Comparison of ENCODE assay signal across 12 cellular contexts in the genomic region with DNA sequence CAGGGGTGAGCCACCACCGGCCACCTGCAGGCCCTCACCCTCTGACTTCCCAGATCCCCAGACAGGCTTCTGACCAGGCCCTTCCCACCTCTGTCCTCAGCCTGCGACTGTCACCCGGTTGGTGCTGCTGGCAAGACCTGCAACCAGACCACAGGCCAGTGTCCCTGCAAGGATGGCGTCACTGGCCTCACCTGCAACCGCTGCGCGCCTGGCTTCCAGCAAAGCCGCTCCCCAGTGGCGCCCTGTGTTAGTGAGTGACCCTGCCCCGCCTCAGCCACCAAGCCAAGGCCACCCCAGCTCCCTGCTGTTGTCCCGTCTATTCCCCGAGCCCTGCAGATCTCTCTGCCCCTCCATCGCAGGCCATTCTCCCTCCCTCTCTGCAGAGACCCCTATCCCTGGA. TPM values are rescaled to one million over a fixed set of nuclear protein-coding genes. Genes with fewer than 3 reads are reported as not detected.
DNase-seq lines count a peak whose midpoint lies in the region; ATAC-seq, FAIRE-seq and TF ChIP-seq lines count a peak whose summit lies in the region.
"Had no signal": no experiment of that assay in that cellular context is flagged by ENCODE, and none has a peak within 500 bp of the region (broad histone marks: within the 10 kb centered on the region; RNA-seq: fewer than 3 reads in every experiment).

No MANE protein-coding gene starts in this region.

- H3K4me1 Mint-ChIP-seq in activated CD4-positive, alpha-beta T cell treated with anti-CD3 and anti-CD28 coated beads for 36 hours: peaks cover 6% of the 10 kb centered on the region
- H3K4me1 Mint-ChIP-seq in astrocyte (ENCODE audit: low read depth, unreplicated experiment): peaks cover 6% of the 10 kb centered on the region

- H3K79me2 ChIP-seq in Karpas-422 (ENCODE audit: low read length) (peaks cover 34% of the 10 kb centered on the region), astrocyte (ENCODE audit: insufficient read depth, low read length) (peaks cover 15% of the 10 kb centered on the region)

- H2BK15ac ChIP-seq in neuronal stem cell (ENCODE audit: low read length): no peak overlapping the region

- H3K4me1 ChIP-seq in Karpas-422 (ENCODE audit: low read length) (peaks cover 78% of the 10 kb centered on the region), astrocyte (ENCODE audit: insufficient read depth, low read length) (peaks cover 23% of the 10 kb centered on the region), neuronal stem cell (ENCODE audit: control insufficient read depth in 2 of 2, insufficient read depth in 1 of 2, low read depth in 1 of 2, low read length in 2 of 2) (peaks cover 35 to 40% of the 10 kb centered on the region in 2 donors)

- H3K9me2 ChIP-seq in Karpas-422 (replicated peaks; ENCODE audit: insufficient read depth, low read length): no peaks in the 10 kb centered on the region

- CTCF ChIA-PET in activated CD4-positive, alpha-beta T cell treated with anti-CD3 and anti-CD28 coated beads for 36 hours (lab: Charles Lee): no interaction called here

- H2BK5ac ChIP-seq in neuronal stem cell (ENCODE audit: low read length): no peak overlapping the region

- ATAC-seq in activated CD4-positive, alpha-beta T cell treated with anti-CD3 and anti-CD28 coated beads for 36 hours: no peak
- ATAC-seq in HG02973 (IDR thresholded peaks at IDR 0.05; ENCODE audit: unreplicated experiment) (no peak), GM21423 (IDR thresholded peaks at IDR 0.05; ENCODE audit: unreplicated experiment) (no peak)

- DNase-seq in activated CD4-positive, alpha-beta T cell treated with anti-CD3 and anti-CD28 coated beads for 36 hours: no peak
- DNase-seq in activated CD4-positive, alpha-beta T cell treated with anti-CD3 and anti-CD28 coated beads for 4 hours: no peak
- no peak for DNase-seq in Karpas-422
- no peak for DNase-seq in astrocyte (ENCODE audit: low read depth)
- DNase-seq in neuronal stem cell (ENCODE audit: low spot score): no peak
- no peak for DNase-seq in NCI-H1105 (lab: John Stamatoyannopoulos, UW)
- DNase-seq: NCI-H524 treated with DMSO at 0.1 percent for 48 hours had no signal

- peak overlapping the region; percentile 25 for H3K14ac ChIP-seq in neuronal stem cell (ENCODE audit: low read length)

- peak overlapping the region; percentile 100 for H2AK5ac ChIP-seq in neuronal stem cell (ENCODE audit: low read depth, low read length)

- peak overlapping the region; percentile 65 for H3K4me3 Mint-ChIP-seq in activated CD4-positive, alpha-beta T cell treated with anti-CD3 and anti-CD28 coated beads for 36 hours
- H3K4me3 Mint-ChIP-seq in astrocyte (ENCODE audit: unreplicated experiment): peak overlapping the region; percentile 77

- peak overlapping the region; percentile 96 for H2BK120ac ChIP-seq in neuronal stem cell (ENCODE audit: low read depth, low read length)

- H3K27ac Mint-ChIP-seq in activated CD4-positive, alpha-beta T cell treated with anti-CD3 and anti-CD28 coated beads for 36 hours: no peak overlapping the region
- peak overlapping the region; percentile 26 for H3K27ac Mint-ChIP-seq in astrocyte (ENCODE audit: unreplicated experiment)

- peak overlapping the region; percentile 49 for H3K18ac ChIP-seq in neuronal stem cell (ENCODE audit: low read length)

- H3K9me3 Mint-ChIP-seq in activated CD4-positive, alpha-beta T cell treated with anti-CD3 and anti-CD28 coated beads for 36 hours (ENCODE audit: low read depth): no peaks in the 10 kb centered on the region
- no peaks in the 10 kb centered on the region for H3K9me3 Mint-ChIP-seq in astrocyte (ENCODE audit: unreplicated experiment)

- H3K79me1 ChIP-seq in neuronal stem cell (ENCODE audit: low read depth, low read length): peaks cover 9% of the 10 kb centered on the region

- peaks cover 30% of the 10 kb centered on the region for H4K20me1 ChIP-seq in Karpas-422 (ENCODE audit: insufficient read depth, low read depth, low read length)
- H4K20me1 ChIP-seq in astrocyte (ENCODE audit: insufficient read depth, low read length): peaks cover 41% of the 10 kb centered on the region

- intact Hi-C loops in activated CD4-positive, alpha-beta T cell treated with anti-CD3 and anti-CD28 coated beads for 36 hours (cut with DNase I, micrococcal nuclease): loop anchor here (5.0 kb wide), 3 partner anchors 59 to 266 kb away; partner anchors contain the start of genes CEMP1 (in 1 of the 2), MLST8 (in 1 of the 2) and RNPS1 (in 1 of the 2)

- peak overlapping the region; percentile 93 for H3K23ac ChIP-seq in neuronal stem cell (ENCODE audit: low read depth, low read length, poor library complexity)

- H2BK12ac ChIP-seq in neuronal stem cell (ENCODE audit: low read length): no peak overlapping the region

- no peak for TF ChIP-seq CTCF in astrocyte (IDR thresholded peaks at IDR 0.05; ENCODE audit: insufficient read depth, low read depth, low read length)

- H4K91ac ChIP-seq in neuronal stem cell (ENCODE audit: low read depth, low read length, poor library complexity): no peak overlapping the region

- FAIRE-seq in astrocyte (lab: Jason Lieb, UNC): no peak

- H3K9me3 ChIP-seq in Karpas-422 (ENCODE audit: low read length): no peaks in the 10 kb centered on the region
- no peaks in the 10 kb centered on the region for H3K9me3 ChIP-seq in astrocyte (ENCODE audit: insufficient read depth, low read depth, low read length)
- no peaks in the 10 kb centered on the region for H3K9me3 ChIP-seq in neuronal stem cell (replicated peaks in 1 of 2; ENCODE audit: control insufficient read depth in 2 of 2, insufficient read depth in 1 of 2, low read depth in 1 of 2, low read length in 2 of 2)
- H3K9me3 ChIP-seq: esophagus muscularis mucosa had no signal

- H4K8ac ChIP-seq in neuronal stem cell (ENCODE audit: low read depth, low read length): no peak overlapping the region

- H3K9ac ChIP-seq in Karpas-422 (ENCODE audit: low read length) (peak overlapping the region; percentile 100), astrocyte (ENCODE audit: low read length) (no peak overlapping the region), neuronal stem cell (ENCODE audit: low read depth, low read length, poor library complexity) (peak overlapping the region; percentile 99)

- H2AFZ ChIP-seq in Karpas-422 (ENCODE audit: low read length) (no peak overlapping the region), astrocyte (ENCODE audit: low read depth, low read length) (no peak overlapping the region), neuronal stem cell (ENCODE audit: low read length) (no peak overlapping the region)

- WGBS in neuronal stem cell (ENCODE audit: extremely low coverage in 2 of 2, insufficient read length in 2 of 2, insufficient replicate concordance in 1 of 2), 2 donors: no CpG with 5 or more reads among the region's 13 CpGs

- H3K4me3 ChIP-seq in Karpas-422 (ENCODE audit: low read length) (peak overlapping the region; percentile 100; the same call in 1 of the 2 replicates), astrocyte (ENCODE audit: insufficient read depth, low read depth, low read length) (no peak overlapping the region), neuronal stem cell (ENCODE audit: low read length in 2 of 2) (peak overlapping the region in 1 of 2 donors; percentile 13)

- H3K27me3 ChIP-seq in Karpas-422 (ENCODE audit: low read length) (no peaks in the 10 kb centered on the region), astrocyte (ENCODE audit: insufficient read depth, low read length) (no peaks in the 10 kb centered on the region), neuronal stem cell (ENCODE audit: control insufficient read depth in 3 of 3, insufficient read depth in 3 of 3, low read depth in 1 of 3, low read length in 3 of 3) (peaks cover 0 to 24% (median 0%) of the 10 kb centered on the region in 3 experiments)

- H3K27ac ChIP-seq in Karpas-422 (ENCODE audit: low read length) (peak overlapping the region; percentile 91), astrocyte (ENCODE audit: low read depth, low read length) (no peak overlapping the region), neuronal stem cell (replicated peaks; ENCODE audit: low read length) (no peak overlapping the region)
- H3K27ac ChIP-seq: cardiac muscle cell, esophagus muscularis mucosa had no signal

- H3K36me3 Mint-ChIP-seq in activated CD4-positive, alpha-beta T cell treated with anti-CD3 and anti-CD28 coated beads for 36 hours (ENCODE audit: low read depth): no peaks in the 10 kb centered on the region
- H3K36me3 Mint-ChIP-seq in astrocyte (ENCODE audit: low read depth, unreplicated experiment): peaks cover 2% of the 10 kb centered on the region

- H3K36me3 ChIP-seq in Karpas-422 (ENCODE audit: insufficient read depth, low read length) (no peaks in the 10 kb centered on the region), astrocyte (ENCODE audit: insufficient read depth, low read length) (no peaks in the 10 kb centered on the region), neuronal stem cell (replicated peaks in 1 of 2; ENCODE audit: control insufficient read depth in 2 of 2, insufficient read depth in 2 of 2, low read length in 2 of 2) (no peaks in the 10 kb centered on the region)
- H3K36me3 ChIP-seq: cardiac muscle cell, esophagus muscularis mucosa had no signal

- H3K27me3 Mint-ChIP-seq in activated CD4-positive, alpha-beta T cell treated with anti-CD3 and anti-CD28 coated beads for 36 hours: peaks cover 25% of the 10 kb centered on the region
- H3K27me3 Mint-ChIP-seq in astrocyte (ENCODE audit: low read depth, unreplicated experiment): peaks cover 21% of the 10 kb centered on the region

- no peak overlapping the region for H3K4ac ChIP-seq in neuronal stem cell (ENCODE audit: low read length)

- POLR2A ChIA-PET in activated CD4-positive, alpha-beta T cell treated with anti-CD3 and anti-CD28 coated beads for 36 hours (lab: Charles Lee): no interaction called here

- H3K4me2 ChIP-seq in Karpas-422 (ENCODE audit: low read depth, low read length, poor library complexity, severe bottlenecking): peak overlapping the region; percentile 96
- H3K4me2 ChIP-seq in astrocyte (ENCODE audit: low read length): peak overlapping the region; percentile 92
- no peak overlapping the region for H3K4me2 ChIP-seq in neuronal stem cell (ENCODE audit: insufficient read depth, low read length, poor library complexity, severe bottlenecking)

RNA-seq across cellular contexts. Expression of gene NTN3, which starts 1.8 kb away (rescaled TPM):
- total RNA-seq in activated CD4-positive, alpha-beta T cell treated with anti-CD3 and anti-CD28 coated beads for 36 hours: not detected
- total RNA-seq in Karpas-422 (2014; rRNA removed; shearing (Covaris generic); ENCODE audit: low replicate concordance): 0.45 and 0.94 TPM in 2 replicates
- 1.1 and 1.3 TPM in 2 replicates for total RNA-seq in astrocyte
- 0.96 TPM for polyA plus RNA-seq in neuronal stem cell (2013, experiment 1 of 2)
- 1.1 TPM for polyA plus RNA-seq in neuronal stem cell (2013, experiment 2 of 2)
- total RNA-seq: SK-MEL-5 had no signal

RNA-seq across cellular contexts. Expression of gene TBC1D24, which starts 2.0 kb away (rescaled TPM):
- 10 to 100 TPM; 10.4 to 12.7 TPM for total RNA-seq in activated CD4-positive, alpha-beta T cell treated with anti-CD3 and anti-CD28 coated beads for 36 hours
- total RNA-seq in Karpas-422 (2014; rRNA removed; shearing (Covaris generic); ENCODE audit: low replicate concordance): 15.8 and 20.5 TPM in 2 replicates
- total RNA-seq in astrocyte: 12.8 and 13.4 TPM in 2 replicates
- polyA plus RNA-seq in neuronal stem cell (2013, experiment 1 of 2): 7.1 TPM
- polyA plus RNA-seq in neuronal stem cell (2013, experiment 2 of 2): 7.2 TPM

RNA-seq across cellular contexts. Expression of gene TEDC2, which starts 13.0 kb away (rescaled TPM):
- total RNA-seq in activated CD4-positive, alpha-beta T cell treated with anti-CD3 and anti-CD28 coated beads for 36 hours: 10 to 100 TPM; 21.0 to 23.1 TPM
- total RNA-seq in Karpas-422 (2014; rRNA removed; shearing (Covaris generic); ENCODE audit: low replicate concordance): 6.4 and 27.7 TPM in 2 replicates
- 5.8 and 6.0 TPM in 2 replicates for total RNA-seq in astrocyte
- 31.4 TPM for polyA plus RNA-seq in neuronal stem cell (2013, experiment 1 of 2)
- 29.6 TPM for polyA plus RNA-seq in neuronal stem cell (2013, experiment 2 of 2)

RNA-seq across cellular contexts. Expression of gene ATP6V0C, which starts 40.9 kb away (rescaled TPM):
- total RNA-seq in activated CD4-positive, alpha-beta T cell treated with anti-CD3 and anti-CD28 coated beads for 36 hours: 100 to 1,000 TPM in 1 of 2 experiments, 10 to 100 TPM in 1; 91.7 to 130 TPM
- 29.4 and 30.2 TPM in 2 replicates for total RNA-seq in Karpas-422 (2014; rRNA removed; shearing (Covaris generic); ENCODE audit: low replicate concordance)
- 311 TPM in 2 replicates for total RNA-seq in astrocyte
- polyA plus RNA-seq in neuronal stem cell (2013, experiment 1 of 2): 244 TPM
- polyA plus RNA-seq in neuronal stem cell (2013, experiment 2 of 2): 240 TPM

RNA-seq across cellular contexts. Expression of gene CCNF, which starts 43.6 kb away (rescaled TPM):
- total RNA-seq in activated CD4-positive, alpha-beta T cell treated with anti-CD3 and anti-CD28 coated beads for 36 hours: 10 to 100 TPM; 52.2 to 53.4 TPM
- 13.5 and 15.1 TPM in 2 replicates for total RNA-seq in Karpas-422 (2014; rRNA removed; shearing (Covaris generic); ENCODE audit: low replicate concordance)
- 5.5 and 6.4 TPM in 2 replicates for total RNA-seq in astrocyte
- 26.8 TPM for polyA plus RNA-seq in neuronal stem cell (2013, experiment 1 of 2)
- 26.7 TPM for polyA plus RNA-seq in neuronal stem cell (2013, experiment 2 of 2)
